In genomic region chr2:181656450-181657261, GRCh38 we compare ENCODE assay signal across 8 cellular contexts. TPM values are rescaled to one million over a fixed set of nuclear protein-coding genes. Genes with fewer than 3 reads are reported as not detected.
A peak's percentile ranks its signal among the peaks of the same experiment; 100 is the strongest.
DNase-seq lines count a peak whose midpoint lies in the region; ATAC-seq and TF ChIP-seq lines count a peak whose summit lies in the region.

TSS of gene CERKL (minus strand) at chr2:181657105. CDS start at chr2:181657006, 99 bp downstream.

- H3K27ac Mint-ChIP-seq in activated CD4-positive, alpha-beta memory T cell treated with anti-CD3 and anti-CD28 coated beads for 36 hours: no peak within 1 kb of the TSS

- DNase-seq in NCI-H82 (lab: John Stamatoyannopoulos, UW) (peak; percentile 34), NCI-H82 treated with DMSO at 0.1 percent for 48 hours (lab: John Stamatoyannopoulos, UW; ENCODE audit: unreplicated experiment) (no peak), HuH-7 (ENCODE audit: low spot score) (peak; percentile 43), fibroblast of villous mesenchyme (ENCODE audit: low read depth) (peak; percentile 2)
- peak; percentile 34 for DNase-seq in activated CD4-positive, alpha-beta memory T cell treated with anti-CD3 and anti-CD28 coated beads for 36 hours
- DNase-seq in central memory CD4-positive, alpha-beta T cell: no peak

- H3K4me3 Mint-ChIP-seq in activated CD4-positive, alpha-beta memory T cell treated with anti-CD3 and anti-CD28 coated beads for 36 hours: peak within 1 kb of the TSS; percentile 61

- TF ChIP-seq CTCF in fibroblast of villous mesenchyme (IDR thresholded peaks at IDR 0.05; ENCODE audit: insufficient read depth, low read depth, low read length): peak; percentile 3

- CTCF ChIA-PET in activated CD4-positive, alpha-beta memory T cell treated with anti-CD3 and anti-CD28 coated beads for 36 hours (lab: Charles Lee): interaction anchor here (0.6 to 1.1 kb wide), 3 partner anchors 8 to 675 kb away, joined by 3 to 5 read pairs (median 3); no protein-coding TSS in a partner anchor

- H3K36me3 ChIP-seq in neuron (ENCODE audit: insufficient read depth, low read length): no peaks in the 10 kb centered on the region

- H3K9me3 Mint-ChIP-seq in activated CD4-positive, alpha-beta memory T cell treated with anti-CD3 and anti-CD28 coated beads for 36 hours: no peaks in the 10 kb centered on the region

- H3K27me3 Mint-ChIP-seq in activated CD4-positive, alpha-beta memory T cell treated with anti-CD3 and anti-CD28 coated beads for 36 hours: peaks cover 33% of the 10 kb centered on the region

- H3K4me3 ChIP-seq in fibroblast of villous mesenchyme (ENCODE audit: low read depth, low read length): peak within 1 kb of the TSS; percentile 59
- H3K4me3 ChIP-seq in neuron (ENCODE audit: low read length): peak within 1 kb of the TSS; percentile 39

- intact Hi-C loops in activated CD4-positive, alpha-beta memory T cell treated with anti-CD3 and anti-CD28 coated beads for 36 hours (cut with micrococcal nuclease): no loop called here

- H3K27me3 ChIP-seq in neuron (ENCODE audit: insufficient read depth, low read length): peaks cover 70% of the 10 kb centered on the region

- ATAC-seq in GM21737 (IDR thresholded peaks at IDR 0.05; ENCODE audit: unreplicated experiment): peak; percentile 90

- H3K4me1 Mint-ChIP-seq in activated CD4-positive, alpha-beta memory T cell treated with anti-CD3 and anti-CD28 coated beads for 36 hours (ENCODE audit: low read depth): peaks cover 8% of the 10 kb centered on the region

- no peaks in the 10 kb centered on the region for H3K9me3 ChIP-seq in neuron (ENCODE audit: low read length)

- peak within 1 kb of the TSS; percentile 39 for H2AFZ ChIP-seq in neuron (ENCODE audit: low read depth, low read length)

- H3K4me1 ChIP-seq in neuron (ENCODE audit: insufficient read depth, low read length): peaks cover 3% of the 10 kb centered on the region

- POLR2A ChIA-PET in activated CD4-positive, alpha-beta memory T cell treated with anti-CD3 and anti-CD28 coated beads for 36 hours (lab: Charles Lee): no interaction called here

- no peaks in the 10 kb centered on the region for H3K36me3 Mint-ChIP-seq in activated CD4-positive, alpha-beta memory T cell treated with anti-CD3 and anti-CD28 coated beads for 36 hours

RNA-seq across cellular contexts. Expression of gene CERKL, which starts in this region (rescaled TPM):
- not detected for total RNA-seq in activated CD4-positive, alpha-beta memory T cell treated with anti-CD3 and anti-CD28 coated beads for 36 hours
- total RNA-seq in fibroblast of villous mesenchyme: under 0.01 TPM in 2 replicates

Comparison
In these comparisons a context has a peak if more than half of its experiments do, and no peak if none do; other contexts are left out.
1. DNase-seq: peak in NCI-H82 (single experiment) and HuH-7 (single experiment); none in NCI-H82 treated with DMSO at 0.1 percent for 48 hours (single experiment) and central memory CD4-positive, alpha-beta T cell (single experiment).
2. Peak in DNase-seq in activated CD4-positive, alpha-beta memory T cell treated with anti-CD3 and anti-CD28 coated beads for 36 hours; RNA of the gene not detected or under 1 TPM.
3. Peak in DNase-seq and H3K4me3 ChIP-seq in fibroblast of villous mesenchyme; RNA of the gene not detected or under 1 TPM.